Comparison of ENCODE assay signal across 8 cellular contexts in genomic region chr4:102761478-102761790, GRCh38. TPM values are rescaled to one million over a fixed set of nuclear protein-coding genes. Genes with fewer than 3 reads are reported as not detected.
DNase-seq lines count a peak whose midpoint lies in the region; ATAC-seq, FAIRE-seq and TF ChIP-seq lines count a peak whose summit lies in the region.

No MANE protein-coding gene starts in this region.

- H3K9me3 ChIP-seq in K562 (replicated peaks; ENCODE audit: control insufficient read depth, insufficient read depth, low read depth, low read length), result no peaks in the 10 kb centered on the region
- H3K9me3 ChIP-seq in left lung, result no peaks in the 10 kb centered on the region
- H3K9me3 ChIP-seq in thymus (ENCODE audit: control insufficient read depth), result no peaks in the 10 kb centered on the region

- peak overlapping the region; percentile 99 for H3K4me2 ChIP-seq in K562 (ENCODE audit: insufficient read depth, low read length)

- peak overlapping the region; percentile 71 for H3K4me3 ChIP-seq in K562
- peak overlapping the region; percentile 72 to 95 for H3K4me3 ChIP-seq in left lung
- H3K4me3 ChIP-seq in thymus (ENCODE audit: low read length), result peak overlapping the region; percentile 49

- FAIRE-seq in K562 (lab: Jason Lieb, UNC), result peak; percentile 60

- DNase-seq in CD1c-positive myeloid dendritic cell (ENCODE audit: extremely low spot score), result peak; percentile 15
- no peak for DNase-seq in K562 (ENCODE audit: extremely low read depth in 1 of 4, low spot score in 3 of 4)
- no peak for DNase-seq in left lung
- no peak for DNase-seq in COLO829 (ENCODE audit: low spot score)

- in situ Hi-C loops in K562 (cut with MboI), result no loop called here

- H3K36me3 ChIP-seq in K562 (ENCODE audit: control insufficient read depth, insufficient read depth, low read length) (no peaks in the 10 kb centered on the region), left lung (no peaks in the 10 kb centered on the region), thymus (ENCODE audit: control insufficient read depth, insufficient read depth) (no peaks in the 10 kb centered on the region)

- no peaks in the 10 kb centered on the region for H4K20me1 ChIP-seq in K562 (replicated peaks; ENCODE audit: control insufficient read depth, insufficient read depth, low read length)

- 39% methylated on average over 9 of the region's 9 CpGs for WGBS in K562 (ENCODE audit: insufficient coverage, low coverage, missing lambda C conversion rate)
- WGBS in thymus, result 14% methylated on average over 9 of the region's 9 CpGs

- peak; percentile 25 for ATAC-seq in HG03135 (IDR thresholded peaks at IDR 0.05; ENCODE audit: unreplicated experiment)
- no peak for ATAC-seq in K562
- peak; percentile 4 for ATAC-seq in left lung
- ATAC-seq in GM19035 (IDR thresholded peaks at IDR 0.05; ENCODE audit: unreplicated experiment), result no peak
- no peak for ATAC-seq in GM19455 (IDR thresholded peaks at IDR 0.05; ENCODE audit: unreplicated experiment)

- TF ChIP-seq RAD21 in K562 (CRISPR knock-in tag; conservative IDR thresholded peaks at IDR 0.05 in 1 of 2, IDR thresholded peaks at IDR 0.05 in 1 of 2), result no peak

- intact Hi-C loops in K562 (cut with micrococcal nuclease) (loop anchor here (5.0 kb wide), 2 partner anchors 66 to 106 kb away; partner anchors contain the start of genes CISD2 and UBE2D3), left lung (cut with DNase I) (no loop called here)

- TF ChIP-seq CTCF in K562 (IDR thresholded peaks at IDR 0.05 in 2 of 3, conservative IDR thresholded peaks at IDR 0.05 in 1 of 3; ENCODE audit: insufficient read depth in 2 of 3, low read depth in 1 of 3, low read length in 3 of 3) (no peak), left lung (IDR thresholded peaks at IDR 0.05) (no peak)

- TF ChIP-seq EP300 in K562 (IDR thresholded peaks at IDR 0.05; ENCODE audit: low read length), result no peak

- H3K9ac ChIP-seq in K562 (ENCODE audit: insufficient read depth in 1 of 2, low read depth in 2 of 2, low read length in 2 of 2), result peak overlapping the region; percentile 60 to 95; a peak in 3 of 4 replicates

- H3K4me1 ChIP-seq in K562 (replicated peaks in 1 of 2; ENCODE audit: control insufficient read depth in 2 of 2, insufficient read depth in 2 of 2, low read length in 2 of 2) (peaks cover 4 to 10% of the 10 kb centered on the region in 2 experiments; a peak in 4 of 5 replicates), left lung (peaks cover 4 to 37% of the 10 kb centered on the region in 2 donors), thymus (ENCODE audit: control insufficient read depth, insufficient read depth, low read length) (peaks cover 4% of the 10 kb centered on the region)

- H3K27ac ChIP-seq in K562 (ENCODE audit: extremely low read depth, low read depth, low read length) (no peak overlapping the region; the same call in 2 of the 3 replicates), left lung (peak overlapping the region; percentile 92 to 99), thymus (ENCODE audit: low read depth) (peak overlapping the region; percentile 52)

- peak overlapping the region; percentile 99 for H2AFZ ChIP-seq in K562 (ENCODE audit: low read depth, low read length)

- CTCF ChIA-PET in K562 (lab: Yijun Ruan, JAX; ENCODE audit: low intra/inter-chr PET ratio), result no interaction called here

- no peak for TF ChIP-seq POLR2A in K562 (conservative IDR thresholded peaks at IDR 0.05)

- BruUV-seq in K562 (replicated peaks; lab: Mats Ljungman, UMichigan), result no TSS peak

- H3K79me2 ChIP-seq in K562 (ENCODE audit: control insufficient read depth, insufficient read depth, low read length), result peaks cover 24% of the 10 kb centered on the region

- POLR2A ChIA-PET in K562 (lab: Yijun Ruan, JAX), result interaction anchor here (0.8 to 1.3 kb wide), 3 partner anchors 29 to 67 kb away, joined by 3 to 4 read pairs (median 4); no protein-coding TSS in a partner anchor

- no peaks in the 10 kb centered on the region for H3K9me1 ChIP-seq in K562 (ENCODE audit: control insufficient read depth, insufficient read depth, low read length)

- H3K27me3 ChIP-seq in K562 (ENCODE audit: control insufficient read depth in 2 of 2, insufficient read depth in 2 of 2, low read length in 2 of 2) (no peaks in the 10 kb centered on the region), left lung (no peaks in the 10 kb centered on the region), thymus (ENCODE audit: control insufficient read depth, insufficient read depth) (no peaks in the 10 kb centered on the region)

TF ChIP-seq in K562, 482 proteins besides CTCF, POLR2A, EP300 and RAD21:
- TF ChIP-seq WHSC1 (IDR thresholded peaks at IDR 0.05; ENCODE audit: low read length) (no peak), IRF2 (CRISPR knock-in tag; IDR thresholded peaks at IDR 0.05) (no peak), HMBOX1 (IDR thresholded peaks at IDR 0.05) (0 out of 2 replicates have a peak, but pooled peaks have one; percentile 32), FOXA3 (CRISPR knock-in tag; conservative IDR thresholded peaks at IDR 0.05 in 1 of 2, IDR thresholded peaks at IDR 0.05 in 1 of 2) (peak in 1 of 2 experiments; percentile 95; a peak in 2 of 4 replicates)
TF ChIP-seq in K562: peak in this region for 2.

RNA-seq across cellular contexts. Expression of gene MANBA, which starts 0.7 kb away (rescaled TPM):
- 13.7 and 32.2 TPM in 2 replicates for total RNA-seq in K562 (2011; cell fraction: chromatin; rRNA removed; ENCODE audit: low replicate concordance)
- 9.7 TPM in 2 replicates for total RNA-seq in K562 (2011; cell fraction: nucleolus; rRNA removed)
- total RNA-seq in K562 (2011; cell fraction: nucleoplasm; rRNA removed), result 15.8 and 21.3 TPM in 2 replicates
- total RNA-seq in K562 (2014; rRNA removed), result 8.2 and 10.9 TPM in 2 replicates
- 9.0 and 9.4 TPM in 2 replicates for total RNA-seq in K562 (2014; rRNA removed; fragmentation: Illumina TruSeq; extraction: Trizol)
- 12.9 and 13.3 TPM in 2 replicates for total RNA-seq in K562 (2015; rRNA removed; fragmentation: Illumina TruSeq; extraction: Trizol)
- 7.7 TPM in 2 replicates for total RNA-seq in K562 (2021)
- 2.8 and 5.3 TPM in 2 replicates for polyA plus RNA-seq in K562 (2011; rRNA removed)
- polyA plus RNA-seq in K562 (2011; cell fraction: cytosol; rRNA removed), result 4.7 and 6.0 TPM in 2 replicates
- 9.1 and 15.4 TPM in 2 replicates for polyA plus RNA-seq in K562 (2011; cell fraction: nucleus; rRNA removed)
- polyA plus RNA-seq in K562 (2012), result 9.1 and 18.3 TPM in 2 replicates
- polyA plus RNA-seq in K562 (2014; fragmentation: Illumina TruSeq; extraction: Trizol), result 6.6 and 7.8 TPM in 2 replicates
- 1 to 10 TPM; 1.8 to 3.7 TPM for polyA plus RNA-seq in K562 (2014; fragmentation: Nextera tagmentation; extraction: Ambion mirVana)
- polyA plus RNA-seq in K562 (2014; rRNA removed), result 4.7 and 6.1 TPM in 2 replicates
- polyA minus RNA-seq in K562 (2011; rRNA and poly(A)+ RNA removed), result 6.0 and 11.7 TPM in 2 replicates
- 5.5 and 7.5 TPM in 2 replicates for polyA minus RNA-seq in K562 (2011; cell fraction: cytosol; rRNA and poly(A)+ RNA removed)
- polyA minus RNA-seq in K562 (2011; cell fraction: nucleus; rRNA and poly(A)+ RNA removed), result 14.5 and 20.7 TPM in 2 replicates
- 10 to 100 TPM; 47.6 to 57.0 TPM for total RNA-seq in left lung
- 19.0 TPM for polyA plus RNA-seq in thymus

Comparison
In these comparisons a context has a peak if more than half of its experiments do, and no peak if none do; other contexts are left out.
1. ATAC-seq: peak in HG03135 (single experiment) and left lung (single experiment); none in K562 (single experiment), GM19035 (single experiment) and GM19455 (single experiment).
2. Peak in every context shown above with its lines, with median percentiles within 50 percentile points of each other: H3K4me3 ChIP-seq.